ENCODE assay signal across 9 cellular contexts in genomic region chr17:66507103-66507923, GRCh38.
DNase-seq lines count a peak whose midpoint lies in the region; ATAC-seq and TF ChIP-seq lines count a peak whose summit lies in the region.
"Had no signal": no experiment of that assay in that cellular context is flagged by ENCODE, and none has a peak within 500 bp of the region (broad histone marks: within the 10 kb centered on the region; RNA-seq: fewer than 3 reads in every experiment).

No MANE protein-coding gene starts in this region.

- no peak for TF ChIP-seq POLR2A in right lobe of liver (IDR thresholded peaks at IDR 0.05)

- H3K27ac ChIP-seq in A673 (ENCODE audit: low read depth, low read length, poor library complexity, severe bottlenecking), result no peak overlapping the region
- peak overlapping the region; percentile 59 to 75 (median 68) for H3K27ac ChIP-seq in right lobe of liver

- peak; percentile 60 for DNase-seq in A673 (ENCODE audit: low spot score)
- peak; percentile 31 for DNase-seq in HS-5 (ENCODE audit: low read depth)
- peak; percentile 81 for DNase-seq in astrocyte of the hippocampus (ENCODE audit: low read depth, low spot score)
- DNase-seq in right lobe of liver, result peak in 1 of 3 donors; percentile 69
- no peak for DNase-seq in naive thymus-derived CD8-positive, alpha-beta T cell
- no peak for DNase-seq in activated effector memory CD4-positive, alpha-beta T cell treated with anti-CD3 and anti-CD28 coated beads, Interleukin-2, amount 50 U/mL, for 16 hours

- intact Hi-C loops in A673 (cut with micrococcal nuclease; ENCODE audit: unreplicated experiment) (no loop called here), right lobe of liver (cut with DNase I) (no loop called here)

- peaks cover 32 to 75% (median 68%) of the 10 kb centered on the region in 4 donors for H3K4me1 Mint-ChIP-seq in naive thymus-derived CD8-positive, alpha-beta T cell

- TF ChIP-seq CTCF in A673 (conservative IDR thresholded peaks at IDR 0.05; ENCODE audit: low read depth, low read length), result no peak
- no peak for TF ChIP-seq CTCF in right lobe of liver (IDR thresholded peaks at IDR 0.05)

- H3K27me3 ChIP-seq in A673 (replicated peaks; ENCODE audit: insufficient read depth, low read depth, low read length, poor library complexity) (no peaks in the 10 kb centered on the region), right lobe of liver (no peaks in the 10 kb centered on the region)

- BruUV-seq in A673 (replicated peaks; lab: Mats Ljungman, UMichigan), result no TSS peak

- ATAC-seq in right lobe of liver, result peak; percentile 73 to 79 (median 76)
- no peak for ATAC-seq in GM21786 (IDR thresholded peaks at IDR 0.05; ENCODE audit: unreplicated experiment)
- no peak for ATAC-seq in naive thymus-derived CD8-positive, alpha-beta T cell
- ATAC-seq in GM18502 (IDR thresholded peaks at IDR 0.05; ENCODE audit: poor library complexity, unreplicated experiment), result no peak
- ATAC-seq: activated CD4-positive, CD25-positive, alpha-beta regulatory T cell treated with anti-CD3 and anti-CD28 coated beads, Interleukin-2, amount 50 U/mL, for 24 hours had no signal

- no peaks in the 10 kb centered on the region for H3K9me3 Mint-ChIP-seq in naive thymus-derived CD8-positive, alpha-beta T cell

- H3K36me3 Mint-ChIP-seq in naive thymus-derived CD8-positive, alpha-beta T cell, result peaks cover 0 to 25% (median 6%) of the 10 kb centered on the region in 3 donors

- CTCF ChIA-PET in A673 (lab: Charles Lee), result no interaction called here

- POLR2A ChIA-PET in A673 (lab: Charles Lee; ENCODE audit: low non-redundant PET), result no interaction called here
- POLR2A ChIA-PET in naive thymus-derived CD8-positive, alpha-beta T cell (lab: Charles Lee), result no interaction called here

- H3K36me3 ChIP-seq in A673 (ENCODE audit: insufficient read depth, low read length, poor library complexity, severe bottlenecking) (no peaks in the 10 kb centered on the region), right lobe of liver (no peaks in the 10 kb centered on the region)

- no peaks in the 10 kb centered on the region for H3K9me3 ChIP-seq in A673 (ENCODE audit: low read depth, low read length, poor library complexity, severe bottlenecking)
- H3K9me3 ChIP-seq in right lobe of liver, result no peaks in the 10 kb centered on the region

- 37% methylated on average over 7 of the region's 7 CpGs for WGBS in right lobe of liver (ENCODE audit: insufficient coverage, low coverage, low lambda C conversion rate, missing lambda C conversion rate)

- H3K27ac Mint-ChIP-seq in naive thymus-derived CD8-positive, alpha-beta T cell, result peak overlapping the region in 2 of 10 donors; percentile 2 to 87

- H3K4me3 ChIP-seq in A673 (ENCODE audit: low read depth, low read length, poor library complexity, severe bottlenecking) (no peak overlapping the region), right lobe of liver (no peak overlapping the region)

- H3K4me1 ChIP-seq in A673 (ENCODE audit: insufficient read depth, low read length, poor library complexity, severe bottlenecking) (peaks cover 17% of the 10 kb centered on the region), right lobe of liver (peaks cover 0 to 29% (median 8%) of the 10 kb centered on the region in 4 donors)

- H3K4me3 Mint-ChIP-seq in naive thymus-derived CD8-positive, alpha-beta T cell, result peak overlapping the region in 2 of 10 donors; percentile 17 to 41

- H3K27me3 Mint-ChIP-seq in naive thymus-derived CD8-positive, alpha-beta T cell, result no peaks in the 10 kb centered on the region

Comparison
In these comparisons a context has a peak if more than half of its experiments do, and no peak if none do; other contexts are left out.
1. DNase-seq: peak in A673 (single experiment), HS-5 (single experiment) and astrocyte of the hippocampus (single experiment); none in naive thymus-derived CD8-positive, alpha-beta T cell (0 of 10) and activated effector memory CD4-positive, alpha-beta T cell treated with anti-CD3 and anti-CD28 coated beads, Interleukin-2, amount 50 U/mL, for 16 hours (single experiment).
2. ATAC-seq: peak in right lobe of liver (4 of 4); none in GM21786 (single experiment), naive thymus-derived CD8-positive, alpha-beta T cell (0 of 2) and GM18502 (single experiment).